18 cellular contexts compared by ENCODE assay signal in the genomic region with DNA sequence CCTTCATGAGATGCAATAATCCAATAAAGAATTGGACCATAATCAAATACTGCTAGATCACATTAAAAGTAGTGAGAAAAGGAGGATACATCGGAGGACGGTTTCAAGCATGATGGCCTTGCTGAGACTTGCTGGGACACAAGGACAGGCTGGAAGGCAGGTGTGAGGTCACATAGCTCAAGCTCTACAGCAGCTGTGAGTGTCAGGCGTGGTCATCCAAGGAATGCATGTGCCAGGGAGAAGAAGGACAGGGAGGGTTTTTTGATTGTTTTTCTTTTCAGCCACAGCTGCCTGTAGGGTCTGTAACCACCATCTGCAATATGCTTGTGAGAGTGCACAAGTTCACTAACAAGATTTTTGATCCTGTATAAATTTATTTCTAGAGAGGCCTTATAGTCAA. TPM values are rescaled to one million over a fixed set of nuclear protein-coding genes. Genes with fewer than 3 reads are reported as not detected.
DNase-seq lines count a peak whose midpoint lies in the region; ATAC-seq and TF ChIP-seq lines count a peak whose summit lies in the region.
"Had no signal": no experiment of that assay in that cellular context is flagged by ENCODE, and none has a peak within 500 bp of the region (broad histone marks: within the 10 kb centered on the region; RNA-seq: fewer than 3 reads in every experiment).

No MANE protein-coding gene starts in this region.

- no peak overlapping the region for H2BK5ac ChIP-seq in neuronal stem cell (ENCODE audit: low read length)

- no peak overlapping the region for H4K8ac ChIP-seq in neuronal stem cell (ENCODE audit: low read depth, low read length)

- no CpG with 5 or more reads among the region's 3 CpGs for WGBS in neuronal stem cell (ENCODE audit: extremely low coverage in 2 of 2, insufficient read length in 2 of 2, insufficient replicate concordance in 1 of 2), 2 donors

- H3K9me3 ChIP-seq in A673 (ENCODE audit: low read depth, low read length, poor library complexity, severe bottlenecking), result no peaks in the 10 kb centered on the region
- H3K9me3 ChIP-seq in CD4-positive, alpha-beta T cell (ENCODE audit: control insufficient read depth, low read length), result no peaks in the 10 kb centered on the region
- H3K9me3 ChIP-seq in T-helper 17 cell (ENCODE audit: control insufficient read depth, low read length, poor library complexity, severe bottlenecking), result no peaks in the 10 kb centered on the region
- no peaks in the 10 kb centered on the region for H3K9me3 ChIP-seq in neuronal stem cell (replicated peaks in 1 of 2; ENCODE audit: control insufficient read depth in 2 of 2, insufficient read depth in 1 of 2, low read depth in 1 of 2, low read length in 2 of 2)
- H3K9me3 ChIP-seq: MG63 had no signal

- H3K79me1 ChIP-seq in neuronal stem cell (ENCODE audit: low read depth, low read length), result no peaks in the 10 kb centered on the region

- H3K27me3 Mint-ChIP-seq in CD4-positive, alpha-beta T cell, result no peaks in the 10 kb centered on the region
- H3K27me3 Mint-ChIP-seq in T-helper 17 cell, result no peaks in the 10 kb centered on the region
- H3K27me3 Mint-ChIP-seq in memory B cell, result no peaks in the 10 kb centered on the region
- H3K27me3 Mint-ChIP-seq: progenitor cell of endocrine pancreas had no signal

- no TSS peak for BruUV-seq in A673 (replicated peaks; lab: Mats Ljungman, UMichigan)

- H3K18ac ChIP-seq in neuronal stem cell (ENCODE audit: low read length), result no peak overlapping the region

- no peak overlapping the region for H2BK120ac ChIP-seq in neuronal stem cell (ENCODE audit: low read depth, low read length)

- H3K36me3 ChIP-seq in A673 (ENCODE audit: insufficient read depth, low read length, poor library complexity, severe bottlenecking) (no peaks in the 10 kb centered on the region), neuronal stem cell (replicated peaks in 1 of 2; ENCODE audit: control insufficient read depth in 2 of 2, insufficient read depth in 2 of 2, low read length in 2 of 2) (no peaks in the 10 kb centered on the region)
- H3K36me3 ChIP-seq: MG63 had no signal

- CTCF ChIA-PET in A673 (lab: Charles Lee), result no interaction called here
- CTCF ChIA-PET in CD4-positive, alpha-beta T cell (lab: Charles Lee), result no interaction called here

- DNase-seq in A673 (ENCODE audit: low spot score), result peak; percentile 11
- no peak for DNase-seq in CD4-positive, alpha-beta T cell
- DNase-seq in T-helper 17 cell, result no peak
- DNase-seq in memory B cell (ENCODE audit: low spot score in 2 of 2), result no peak
- DNase-seq in NCI-H2171 treated with DMSO at 0.1 percent for 48 hours (lab: John Stamatoyannopoulos, UW), result no peak
- DNase-seq in neuronal stem cell (ENCODE audit: low spot score), result no peak
- DNase-seq in NCI-H1930 (lab: John Stamatoyannopoulos, UW), result no peak
- no peak for DNase-seq in DMS53 (lab: John Stamatoyannopoulos, UW)
- DNase-seq: activated T-cell treated with anti-CD3 and anti-CD28 coated beads, Interleukin-2, amount 50 U/mL, for 48 hours; HCEC 1CT; MG63; NCI-H1417 treated with DMSO at 0.1 percent for 48 hours; NCI-H524 treated with DMSO at 0.1 percent for 48 hours had no signal

- H3K23ac ChIP-seq in neuronal stem cell (ENCODE audit: low read depth, low read length, poor library complexity), result no peak overlapping the region

- peaks cover 54% of the 10 kb centered on the region for H3K4me1 Mint-ChIP-seq in CD4-positive, alpha-beta T cell (ENCODE audit: low read depth)
- H3K4me1 Mint-ChIP-seq in T-helper 17 cell (peaks cover 18% of the 10 kb centered on the region), memory B cell (peaks cover 24% of the 10 kb centered on the region)

- H3K4me3 ChIP-seq in A673 (ENCODE audit: low read depth, low read length, poor library complexity, severe bottlenecking), result no peak overlapping the region
- H3K4me3 ChIP-seq in neuronal stem cell (ENCODE audit: low read length in 2 of 2), result peak overlapping the region in 1 of 2 donors; percentile 61
- H3K4me3 ChIP-seq: coronary artery, MG63, SK-N-MC had no signal

- H3K4me2 ChIP-seq in neuronal stem cell (ENCODE audit: insufficient read depth, low read length, poor library complexity, severe bottlenecking), result no peak overlapping the region

- peaks cover 98% of the 10 kb centered on the region for H3K36me3 Mint-ChIP-seq in CD4-positive, alpha-beta T cell (ENCODE audit: low read depth)
- H3K36me3 Mint-ChIP-seq in T-helper 17 cell (ENCODE audit: low read depth), result peaks cover 14% of the 10 kb centered on the region
- peaks cover 45% of the 10 kb centered on the region for H3K36me3 Mint-ChIP-seq in memory B cell

- H3K27ac Mint-ChIP-seq in CD4-positive, alpha-beta T cell, result peak overlapping the region; percentile 48
- H3K27ac Mint-ChIP-seq in T-helper 17 cell (peak overlapping the region; percentile 51), memory B cell (peak overlapping the region; percentile 1)
- H3K27ac Mint-ChIP-seq: progenitor cell of endocrine pancreas had no signal

- no peak overlapping the region for H4K91ac ChIP-seq in neuronal stem cell (ENCODE audit: low read depth, low read length, poor library complexity)

- H3K9ac ChIP-seq in neuronal stem cell (ENCODE audit: low read depth, low read length, poor library complexity), result no peak overlapping the region

- no peak overlapping the region for H3K4ac ChIP-seq in neuronal stem cell (ENCODE audit: low read length)

- no peak overlapping the region for H2AFZ ChIP-seq in neuronal stem cell (ENCODE audit: low read length)

- no peak overlapping the region for H3K14ac ChIP-seq in neuronal stem cell (ENCODE audit: low read length)

- TF ChIP-seq CTCF in A673 (conservative IDR thresholded peaks at IDR 0.05; ENCODE audit: low read depth, low read length), result no peak
- TF ChIP-seq CTCF in CD4-positive, alpha-beta T cell (IDR thresholded peaks at IDR 0.05), result no peak

- H3K4me3 Mint-ChIP-seq in CD4-positive, alpha-beta T cell, result no peak overlapping the region
- H3K4me3 Mint-ChIP-seq in T-helper 17 cell (no peak overlapping the region), memory B cell (no peak overlapping the region)

- H3K27me3 ChIP-seq in A673 (replicated peaks; ENCODE audit: insufficient read depth, low read depth, low read length, poor library complexity) (no peaks in the 10 kb centered on the region), neuronal stem cell (ENCODE audit: control insufficient read depth in 3 of 3, insufficient read depth in 3 of 3, low read depth in 1 of 3, low read length in 3 of 3) (no peaks in the 10 kb centered on the region)
- no peaks in the 10 kb centered on the region for H3K27me3 ChIP-seq in CD4-positive, alpha-beta T cell (ENCODE audit: control insufficient read depth, insufficient read depth, low read length)
- H3K27me3 ChIP-seq: MG63 had no signal

- no peak overlapping the region for H2BK12ac ChIP-seq in neuronal stem cell (ENCODE audit: low read length)

- no peak overlapping the region for H2AK5ac ChIP-seq in neuronal stem cell (ENCODE audit: low read depth, low read length)

- no peak overlapping the region for H2BK15ac ChIP-seq in neuronal stem cell (ENCODE audit: low read length)

- H3K9me3 Mint-ChIP-seq in CD4-positive, alpha-beta T cell, result no peaks in the 10 kb centered on the region
- H3K9me3 Mint-ChIP-seq in memory B cell, result no peaks in the 10 kb centered on the region

- intact Hi-C loops in A673 (cut with micrococcal nuclease; ENCODE audit: unreplicated experiment), result no loop called here
- intact Hi-C loops in CD4-positive, alpha-beta T cell (cut with DNase I, micrococcal nuclease), result no loop called here

- peaks cover 11% of the 10 kb centered on the region for H3K4me1 ChIP-seq in A673 (ENCODE audit: insufficient read depth, low read length, poor library complexity, severe bottlenecking)
- no peaks in the 10 kb centered on the region for H3K4me1 ChIP-seq in neuronal stem cell (ENCODE audit: control insufficient read depth in 2 of 2, insufficient read depth in 1 of 2, low read depth in 1 of 2, low read length in 2 of 2)

- POLR2A ChIA-PET in A673 (lab: Charles Lee; ENCODE audit: low non-redundant PET), result no interaction called here
- POLR2A ChIA-PET in CD4-positive, alpha-beta T cell (lab: Charles Lee), result no interaction called here

- ATAC-seq in CD4-positive, alpha-beta T cell (ENCODE audit: poor library complexity), result no peak
- ATAC-seq in T-helper 17 cell (no peak), memory B cell (ENCODE audit: low read depth) (no peak)

- H3K27ac ChIP-seq in A673 (ENCODE audit: low read depth, low read length, poor library complexity, severe bottlenecking), result no peak overlapping the region
- H3K27ac ChIP-seq in CD4-positive, alpha-beta T cell (ENCODE audit: low read depth, low read length), result no peak overlapping the region
- no peak overlapping the region for H3K27ac ChIP-seq in neuronal stem cell (replicated peaks; ENCODE audit: low read length)
- H3K27ac ChIP-seq: coronary artery, SK-N-MC had no signal

RNA-seq across cellular contexts. Expression of gene BMP10, which starts 57.6 kb away (rescaled TPM):
- total RNA-seq in A673 (2021), result not detected in 2 replicates
- total RNA-seq in CD4-positive, alpha-beta T cell, result not detected
- total RNA-seq in T-helper 17 cell, result not detected
- polyA plus RNA-seq in neuronal stem cell (2013, experiment 1 of 2), result not detected
- not detected for polyA plus RNA-seq in neuronal stem cell (2013, experiment 2 of 2)
- total RNA-seq: glomerular endothelial cell, progenitor cell of endocrine pancreas had no signal
- polyA plus RNA-seq: neural cell had no signal

Comparison
In these comparisons a context has a peak if more than half of its experiments do, and no peak if none do; other contexts are left out.
1. H3K27ac Mint-ChIP-seq: peak in every context shown above with its lines; median percentile 51 in T-helper 17 cell; 48 in CD4-positive, alpha-beta T cell; 1 in memory B cell.